Comparison of ENCODE assay signal across 11 cellular contexts in the genomic region with DNA sequence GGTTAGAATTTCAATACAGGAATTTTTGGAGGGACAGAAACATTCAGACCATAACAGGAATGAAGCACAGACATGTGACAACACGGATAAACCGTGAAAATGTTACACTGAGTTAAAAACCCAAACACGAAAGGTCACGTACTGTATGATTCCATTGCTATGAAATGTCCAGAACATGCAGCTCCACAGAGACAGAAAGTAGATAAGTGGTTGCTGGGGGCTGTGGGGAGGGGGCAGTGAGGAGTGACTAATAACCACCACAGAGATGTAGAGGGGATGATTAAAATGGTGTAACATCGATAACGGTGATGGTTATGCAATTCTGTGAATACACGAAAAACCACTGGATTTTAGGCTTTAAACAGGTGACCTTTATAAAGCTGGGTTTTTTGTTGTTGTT. TPM values are rescaled to one million over a fixed set of nuclear protein-coding genes. Genes with fewer than 3 reads are reported as not detected.
"Had no signal": no experiment of that assay in that cellular context is flagged by ENCODE, and none has a peak within 500 bp of the region (broad histone marks: within the 10 kb centered on the region; RNA-seq: fewer than 3 reads in every experiment).

No MANE protein-coding gene starts in this region.

- H3K27ac ChIP-seq: GM23248, HL-60 had no signal

- H3K27ac Mint-ChIP-seq: HFFc6, IgD-negative memory B cell had no signal

- H3K9me3 Mint-ChIP-seq: HFFc6 had no signal

- H3K9ac ChIP-seq: GM23248 had no signal

- H3K36me3 ChIP-seq: HAP-1 had no signal

- H2AFZ ChIP-seq: GM23248 had no signal

- H3K9me3 ChIP-seq: HAP-1 had no signal

- DNase-seq: GM23248, GOT3, H7, HFFc6, KBM-7 had no signal

- H3K4me3 ChIP-seq: GM23248, HAP-1 had no signal

- H3K36me3 Mint-ChIP-seq: IgD-negative memory B cell had no signal

- FAIRE-seq: HepG2 had no signal

- H3K4me1 ChIP-seq: HAP-1 had no signal

- ATAC-seq: HCT116, HepG2 had no signal

- H3K4me3 Mint-ChIP-seq: HFFc6, IgD-negative memory B cell had no signal

- H3K4me1 Mint-ChIP-seq: IgD-negative memory B cell had no signal

RNA-seq across cellular contexts. Expression of a gene that starts 8.3 kb away (rescaled TPM):
- total RNA-seq: GM23248, H4, HFFc6 had no signal
- polyA plus RNA-seq: GM23248 had no signal

RNA-seq across cellular contexts. Expression of a gene that starts 28.9 kb away (rescaled TPM):
- polyA plus RNA-seq: IgD-negative memory B cell had no signal
